28 cellular contexts compared by ENCODE assay signal in genomic region chr11:2736577-2737225, GRCh38.
"Had no signal": no experiment of that assay in that cellular context is flagged by ENCODE, and none has a peak within 500 bp of the region (broad histone marks: within the 10 kb centered on the region; RNA-seq: fewer than 3 reads in every experiment).

No MANE protein-coding gene starts in this region.

- H3K9me3 ChIP-seq: gastrocnemius medialis, lower lobe of right lung, neutrophil, ovary, prostate gland, spleen, testis, vagina had no signal

- H3K36me3 Mint-ChIP-seq: activated naive CD8-positive, alpha-beta T cell; immature natural killer cell; type B pancreatic cell had no signal

- H3K27ac Mint-ChIP-seq: activated CD4-positive, alpha-beta T cell treated with anti-CD3 and anti-CD28 coated beads for 36 hours; activated CD8-positive, alpha-beta T cell treated with anti-CD3 and anti-CD28 coated beads, Interleukin-2, amount 10 ng/mL, durations not matched to agents 7 days and 5 days; activated naive CD8-positive, alpha-beta T cell; T-helper 2 cell treated with Interferon-gamma antibody and Interleukin-4, amounts not matched to agents 5 μg/mL and 100 μg/mL, for 36 hours had no signal

- DNase-seq: activated CD4-positive, alpha-beta T cell treated with anti-CD3 and anti-CD28 coated beads for 36 hours; activated CD4-positive, CD25-positive, alpha-beta regulatory T cell; activated CD8-positive, alpha-beta T cell treated with anti-CD3 and anti-CD28 coated beads, Interleukin-2, amount 10 ng/mL, durations not matched to agents 7 days and 5 days; activated effector memory CD4-positive, alpha-beta T cell treated with Interleukin-2 at 50 U/mL for 16 hours; activated naive CD4-positive, alpha-beta T cell treated with Interleukin-2 at 50 U/mL for 16 hours; activated T-cell treated with anti-CD3 and anti-CD28 coated beads for 4 hours; anterior cingulate cortex; effector memory CD4-positive, alpha-beta T cell; gastrocnemius medialis; glutamatergic neuron; immature natural killer cell; lower lobe of right lung; ovary; retina; spleen; stimulated activated CD4-positive, alpha-beta T cell treated with anti-CD3 and anti-CD28 coated beads, Interleukin-2, amount 100 ng/mL, for 48 hours; stimulated activated naive CD4-positive, alpha-beta T cell treated with Interleukin-2 at 50 U/mL for 16 hours; T-helper 1 cell; testis had no signal

- H3K9me3 Mint-ChIP-seq: central memory CD8-positive, alpha-beta T cell; immature natural killer cell; nephron; T-helper 2 cell treated with Interferon-gamma antibody and Interleukin-4, amounts not matched to agents 5 μg/mL and 100 μg/mL, for 36 hours; type B pancreatic cell had no signal

- ATAC-seq: activated CD4-positive, alpha-beta T cell treated with anti-CD3 and anti-CD28 coated beads for 36 hours; activated CD8-positive, alpha-beta T cell treated with anti-CD3 and anti-CD28 coated beads, Interleukin-2, amount 10 ng/mL, durations not matched to agents 7 days and 5 days; gastrocnemius medialis; left lobe of liver; lower lobe of right lung had no signal

- H3K4me1 ChIP-seq: gastrocnemius medialis, prostate gland had no signal

- H3K36me3 ChIP-seq: gastrocnemius medialis, lower lobe of right lung, neutrophil, ovary, prostate gland, spleen, vagina had no signal

- H3K27ac ChIP-seq: gastrocnemius medialis, lower lobe of right lung, neutrophil, ovary, prostate gland, spleen, testis, vagina had no signal

- H3K4me1 Mint-ChIP-seq: activated CD4-positive, alpha-beta T cell treated with anti-CD3 and anti-CD28 coated beads for 36 hours; central memory CD8-positive, alpha-beta T cell; immature natural killer cell had no signal

- H3K4me3 Mint-ChIP-seq: activated CD4-positive, alpha-beta T cell treated with anti-CD3 and anti-CD28 coated beads for 36 hours; activated CD8-positive, alpha-beta T cell treated with anti-CD3 and anti-CD28 coated beads, Interleukin-2, amount 10 ng/mL, durations not matched to agents 7 days and 5 days; activated naive CD8-positive, alpha-beta T cell; central memory CD8-positive, alpha-beta T cell; immature natural killer cell; nephron; T-helper 2 cell treated with Interferon-gamma antibody and Interleukin-4, amounts not matched to agents 5 μg/mL and 100 μg/mL, for 36 hours; type B pancreatic cell had no signal

- H3K27me3 Mint-ChIP-seq: activated CD4-positive, alpha-beta T cell treated with anti-CD3 and anti-CD28 coated beads for 36 hours; activated naive CD8-positive, alpha-beta T cell; central memory CD8-positive, alpha-beta T cell; type B pancreatic cell had no signal

- H3K27me3 ChIP-seq: gastrocnemius medialis, neutrophil, ovary, spleen, testis, vagina had no signal

- H3K4me3 ChIP-seq: gastrocnemius medialis, lower lobe of right lung, ovary, prostate gland, spleen, testis, vagina had no signal
